In the genomic region with DNA sequence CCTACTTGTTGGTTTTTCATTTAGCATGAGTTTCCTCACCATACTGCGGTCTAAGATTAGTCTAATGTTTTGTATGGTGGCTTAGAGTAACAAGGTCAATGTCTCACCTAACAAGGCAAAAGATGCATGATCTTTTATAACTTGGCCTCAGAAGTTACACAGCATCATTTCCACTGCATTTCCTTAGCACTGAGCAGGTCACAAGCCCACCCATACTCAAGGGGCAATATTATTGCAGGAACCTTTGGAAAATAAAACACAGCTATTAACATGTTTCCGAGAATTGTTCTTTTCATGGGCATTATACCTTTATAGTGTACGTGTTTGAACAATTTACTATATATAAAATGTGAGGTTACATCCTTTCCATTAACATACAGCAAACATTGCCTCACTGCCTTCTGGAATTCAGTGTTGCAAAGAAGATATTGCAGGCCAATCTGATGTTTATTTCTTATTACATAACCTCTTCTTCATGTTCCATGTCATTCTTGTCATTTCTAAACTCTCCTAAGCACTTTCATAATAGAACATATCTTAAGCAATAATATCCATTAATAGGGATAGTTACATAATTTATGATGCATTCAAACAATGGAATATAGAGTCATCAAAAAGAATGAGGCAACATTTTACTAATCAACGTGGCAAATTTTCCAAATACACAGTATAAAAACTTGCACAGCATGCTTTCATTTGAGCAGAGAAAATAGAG, we compare ENCODE assay signal across 26 cellular contexts.
"Had no signal": no experiment of that assay in that cellular context is flagged by ENCODE, and none has a peak within 500 bp of the region (broad histone marks: within the 10 kb centered on the region; RNA-seq: fewer than 3 reads in every experiment).

No MANE protein-coding gene starts in this region.

- H3K4me1 ChIP-seq: esophagus muscularis mucosa, heart right ventricle, lower lobe of right lung, testis, transverse colon had no signal

- H3K27ac ChIP-seq: esophagus muscularis mucosa, heart right ventricle, lower lobe of right lung, testis, transverse colon, VCaP had no signal

- H3K9me3 Mint-ChIP-seq: effector memory CD8-positive, alpha-beta T cell; natural killer cell had no signal

- H3K36me3 Mint-ChIP-seq: activated CD4-positive, alpha-beta memory T cell treated with anti-CD3 and anti-CD28 coated beads for 36 hours; activated naive CD4-positive, alpha-beta T cell treated with anti-CD3 and anti-CD28 coated beads, Interleukin-2, amount 10 ng/mL, durations not matched to agents 7 days and 5 days; activated naive CD8-positive, alpha-beta T cell treated with anti-CD3 and anti-CD28 coated beads, Interleukin-2, amount 10 ng/mL, durations not matched to agents 7 days and 5 days; natural killer cell had no signal

- H3K4me1 Mint-ChIP-seq: activated naive CD4-positive, alpha-beta T cell treated with anti-CD3 and anti-CD28 coated beads, Interleukin-2, amount 10 ng/mL, durations not matched to agents 7 days and 5 days; activated naive CD8-positive, alpha-beta T cell treated with anti-CD3 and anti-CD28 coated beads, Interleukin-2, amount 10 ng/mL, durations not matched to agents 7 days and 5 days; natural killer cell had no signal

- H3K27me3 ChIP-seq: esophagus muscularis mucosa, heart right ventricle, testis, transverse colon had no signal

- DNase-seq: activated CD4-positive, alpha-beta memory T cell treated with anti-CD3 and anti-CD28 coated beads for 36 hours; activated CD4-positive, alpha-beta T cell treated with anti-CD3 and anti-CD28 coated beads for 4 hours; activated CD8-positive, alpha-beta memory T cell treated with anti-CD3 and anti-CD28 coated beads, Interleukin-2, amount 50 U/mL, for 48 hours; activated gamma-delta T cell; activated naive CD4-positive, alpha-beta T cell treated with anti-CD3 and anti-CD28 coated beads, Interleukin-2, amount 10 ng/mL, durations not matched to agents 7 days and 5 days; activated naive CD8-positive, alpha-beta T cell treated with anti-CD3 and anti-CD28 coated beads, Interleukin-2, amount 10 ng/mL, durations not matched to agents 7 days and 5 days; activated T-cell treated with anti-CD3 and anti-CD28 coated beads, Interleukin-2, amount 50 U/mL, for 24 hours; amygdala; effector memory CD8-positive, alpha-beta T cell; foreskin fibroblast; heart right ventricle; kidney glomerular epithelial cell; lower lobe of right lung; mesenchymal stem cell; natural killer cell; posterior cingulate gyrus; right cardiac atrium; stimulated activated CD4-positive, alpha-beta T cell treated with anti-CD3 and anti-CD28 coated beads, Interleukin-4, amount 100 ng/mL, for 1 hour; stimulated activated naive CD8-positive, alpha-beta T cell treated with anti-CD3 and anti-CD28 coated beads, Interleukin-15, Interleukin-2, amounts not matched to agents 100 U/mL and 50 U/mL, for 24 hours; SW 1271; T-helper 9 cell; testis; transverse colon had no signal

- H3K4me3 Mint-ChIP-seq: activated CD4-positive, alpha-beta memory T cell treated with anti-CD3 and anti-CD28 coated beads for 36 hours; activated naive CD4-positive, alpha-beta T cell treated with anti-CD3 and anti-CD28 coated beads, Interleukin-2, amount 10 ng/mL, durations not matched to agents 7 days and 5 days; activated naive CD8-positive, alpha-beta T cell treated with anti-CD3 and anti-CD28 coated beads, Interleukin-2, amount 10 ng/mL, durations not matched to agents 7 days and 5 days; activated T-cell treated with anti-CD3 and anti-CD28 coated beads, Interleukin-2, amount 50 U/mL, for 24 hours; effector memory CD8-positive, alpha-beta T cell; natural killer cell; T-helper 1 cell treated with Interleukin-12 subunit alpha and Interleukin-12 subunit beta and Interleukin-4 antibody, amounts not matched to agents 30 μg/mL and 1 μg/mL, for 36 hours had no signal

- H3K27me3 Mint-ChIP-seq: activated naive CD4-positive, alpha-beta T cell treated with anti-CD3 and anti-CD28 coated beads, Interleukin-2, amount 10 ng/mL, durations not matched to agents 7 days and 5 days; activated naive CD8-positive, alpha-beta T cell treated with anti-CD3 and anti-CD28 coated beads, Interleukin-2, amount 10 ng/mL, durations not matched to agents 7 days and 5 days; activated T-cell treated with anti-CD3 and anti-CD28 coated beads, Interleukin-2, amount 50 U/mL, for 24 hours; effector memory CD8-positive, alpha-beta T cell had no signal

- H3K36me3 ChIP-seq: esophagus muscularis mucosa, heart right ventricle, lower lobe of right lung, transverse colon had no signal

- H3K27ac Mint-ChIP-seq: activated CD4-positive, alpha-beta memory T cell treated with anti-CD3 and anti-CD28 coated beads for 36 hours; activated naive CD4-positive, alpha-beta T cell treated with anti-CD3 and anti-CD28 coated beads, Interleukin-2, amount 10 ng/mL, durations not matched to agents 7 days and 5 days; activated naive CD8-positive, alpha-beta T cell treated with anti-CD3 and anti-CD28 coated beads, Interleukin-2, amount 10 ng/mL, durations not matched to agents 7 days and 5 days; activated T-cell treated with anti-CD3 and anti-CD28 coated beads, Interleukin-2, amount 50 U/mL, for 24 hours; effector memory CD8-positive, alpha-beta T cell; natural killer cell; T-helper 1 cell treated with Interleukin-12 subunit alpha and Interleukin-12 subunit beta and Interleukin-4 antibody, amounts not matched to agents 30 μg/mL and 1 μg/mL, for 36 hours had no signal

- H3K9me3 ChIP-seq: esophagus muscularis mucosa, lower lobe of right lung, testis had no signal

- H3K4me3 ChIP-seq: esophagus muscularis mucosa, heart right ventricle, lower lobe of right lung, testis, transverse colon had no signal
